In genomic region chrX:67684136-67684535, GRCh38 we compare ENCODE assay signal across 25 cellular contexts.
"Had no signal": no experiment of that assay in that cellular context is flagged by ENCODE, and none has a peak within 500 bp of the region (broad histone marks: within the 10 kb centered on the region; RNA-seq: fewer than 3 reads in every experiment).

No MANE protein-coding gene starts in this region.

- H3K27me3 ChIP-seq: left lung, pancreas, spleen, suprapubic skin, tibial artery, upper lobe of right lung had no signal

- H3K27ac ChIP-seq: left lung, lower lobe of right lung, pancreas, prostate gland, skin epidermis, spleen, suprapubic skin, thoracic aorta, tibial artery, upper lobe of right lung had no signal

- H3K4me1 ChIP-seq: left lung, lower lobe of right lung, pancreas, prostate gland, spleen, suprapubic skin, tibial artery, upper lobe of right lung had no signal

- DNase-seq: hypothalamus; immature natural killer cell; kidney; left colon; left lung; lower lobe of right lung; mammary epithelial cell; naive thymus-derived CD8-positive, alpha-beta T cell; nucleus accumbens; pancreas; posterior cingulate gyrus; retina; right cardiac atrium; spleen; stimulated activated CD4-positive, alpha-beta T cell treated with anti-CD3 and anti-CD28 coated beads, Interleukin-4, amount 100 ng/mL, for 24 hours; stimulated activated naive CD4-positive, alpha-beta T cell; tibial artery; trophoblast cell; upper lobe of right lung had no signal

- H3K9me3 ChIP-seq: lower lobe of right lung, pancreas, prostate gland, suprapubic skin, thoracic aorta, upper lobe of right lung had no signal

- H3K4me3 ChIP-seq: left lung, lower lobe of right lung, pancreas, prostate gland, skin epidermis, spleen, suprapubic skin, thoracic aorta, tibial artery, upper lobe of right lung had no signal

- ATAC-seq: left colon; left lung; lower lobe of right lung; naive thymus-derived CD8-positive, alpha-beta T cell; pancreas; right cardiac atrium; sciatic nerve; stimulated activated effector memory CD8-positive, alpha-beta T cell treated with anti-CD3 and anti-CD28 coated beads, Interleukin-12 subunit alpha, Interleukin-12 subunit beta, amount 100 ng/mL, for 72 hours; upper lobe of right lung had no signal

- H3K36me3 ChIP-seq: left lung, lower lobe of right lung, pancreas, prostate gland, spleen, thoracic aorta, upper lobe of right lung had no signal
